In the genomic region with DNA sequence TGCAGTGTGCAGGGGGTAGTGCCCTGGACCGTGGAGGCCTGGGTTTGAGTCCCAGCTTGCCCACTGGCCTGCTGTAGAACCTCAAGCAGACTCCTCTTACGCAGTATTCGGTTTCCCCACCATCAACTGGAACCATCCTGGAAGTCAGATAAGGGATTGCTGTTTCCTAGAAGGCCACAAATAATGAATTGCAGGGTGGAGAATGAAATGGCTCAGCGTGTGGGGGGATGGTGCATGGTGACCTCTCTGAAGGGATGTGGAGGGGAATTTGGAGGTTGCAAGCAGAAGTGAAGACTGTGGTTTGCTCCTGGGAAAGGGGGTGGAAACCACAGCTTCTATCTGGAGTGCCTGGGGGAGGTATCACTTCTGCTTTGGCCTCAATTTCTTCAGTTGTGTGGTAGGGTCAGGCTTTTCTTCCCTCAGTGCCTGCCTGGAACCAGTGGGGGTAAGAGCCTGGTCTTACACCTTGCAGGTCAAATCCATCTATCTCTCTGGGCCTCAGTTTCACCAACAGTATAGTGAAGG, we compare ENCODE assay signal across 7 cellular contexts.
DNase-seq lines count a peak whose midpoint lies in the region; ATAC-seq and TF ChIP-seq lines count a peak whose summit lies in the region.

No MANE protein-coding gene starts in this region.

- no peaks in the 10 kb centered on the region for H3K36me3 ChIP-seq in HAP-1 (replicated peaks)

- TF ChIP-seq CTCF in choroid plexus epithelial cell (conservative IDR thresholded peaks at IDR 0.05; ENCODE audit: low read depth, low read length): no peak

- peaks cover 2% of the 10 kb centered on the region for H3K27me3 ChIP-seq in HAP-1 (ENCODE audit: low read depth)

- H3K4me1 ChIP-seq in HAP-1: no peaks in the 10 kb centered on the region

- DNase-seq in Kasumi-1 (lab: John Stamatoyannopoulos, UW) (peak; percentile 87 to 90), choroid plexus epithelial cell (ENCODE audit: low read depth) (peak; percentile 13), islet precursor cell (no peak), HAP-1 (ENCODE audit: low spot score in 2 of 2) (no peak)
- DNase-seq in effector CD8-positive, alpha-beta T cell (lab: John Stamatoyannopoulos, UW): no peak

- no peaks in the 10 kb centered on the region for H3K9me3 ChIP-seq in HAP-1

- in situ Hi-C loops in HAP-1 (cut with MboI; ENCODE audit: low sequenced_read_pairs): no loop called here

- ATAC-seq in GM18520 (IDR thresholded peaks at IDR 0.05; ENCODE audit: unreplicated experiment): peak; percentile 57
- ATAC-seq in GM21786 (IDR thresholded peaks at IDR 0.05; ENCODE audit: unreplicated experiment): peak; percentile 81

- H3K4me3 ChIP-seq in choroid plexus epithelial cell (ENCODE audit: low read depth, low read length) (no peak overlapping the region), HAP-1 (no peak overlapping the region)

Comparison
In these comparisons a context has a peak if more than half of its experiments do, and no peak if none do; other contexts are left out.
1. DNase-seq: peak in Kasumi-1 (2 of 2) and choroid plexus epithelial cell (single experiment); none in islet precursor cell (single experiment), HAP-1 (0 of 2) and effector CD8-positive, alpha-beta T cell (single experiment).